In genomic region chr17:19353401-19353800, GRCh38 we compare ENCODE assay signal across 3 cellular contexts. TPM values are rescaled to one million over a fixed set of nuclear protein-coding genes. Genes with fewer than 3 reads are reported as not detected.
"Had no signal": no experiment of that assay in that cellular context is flagged by ENCODE, and none has a peak within 500 bp of the region (broad histone marks: within the 10 kb centered on the region; RNA-seq: fewer than 3 reads in every experiment).

No MANE protein-coding gene starts in this region.

RNA-seq across cellular contexts. Expression of gene MFAP4, which starts 33.6 kb away (rescaled TPM):
- total RNA-seq: naive thymus-derived CD8-positive, alpha-beta T cell; pulmonary artery endothelial cell had no signal
- polyA plus RNA-seq: naive thymus-derived CD8-positive, alpha-beta T cell; neural cell had no signal
